ENCODE assay signal across 17 cellular contexts in genomic region chr5:74392698-74393431, GRCh38.
A peak's percentile ranks its signal among the peaks of the same experiment; 100 is the strongest.
DNase-seq lines count a peak whose midpoint lies in the region; ATAC-seq and TF ChIP-seq lines count a peak whose summit lies in the region.
"Had no signal": no experiment of that assay in that cellular context is flagged by ENCODE, and none has a peak within 500 bp of the region (broad histone marks: within the 10 kb centered on the region; RNA-seq: fewer than 3 reads in every experiment).

No MANE protein-coding gene starts in this region.

- no peaks in the 10 kb centered on the region for H3K36me3 ChIP-seq in SJSA1
- no peaks in the 10 kb centered on the region for H3K36me3 ChIP-seq in aorta (ENCODE audit: control insufficient read depth in 1 of 2, insufficient read depth in 2 of 2, low read length in 1 of 2)
- H3K36me3 ChIP-seq: colonic mucosa, neutrophil, transverse colon had no signal

- POLR2A ChIA-PET in WTC11 (lab: Charles Lee) = no interaction called here

- H3K27ac ChIP-seq in SJSA1 (peak overlapping the region; percentile 62), epithelial cell of prostate (peak overlapping the region; percentile 27), aorta (ENCODE audit: low read depth in 1 of 2, low read length in 2 of 2) (no peak overlapping the region)
- H3K27ac ChIP-seq: colonic mucosa, neutrophil, transverse colon had no signal

- no peak overlapping the region for H3K4me3 ChIP-seq in SJSA1
- H3K4me3 ChIP-seq in aorta (ENCODE audit: low read length in 2 of 2) = no peak overlapping the region
- H3K4me3 ChIP-seq: colonic mucosa, transverse colon had no signal

- intact Hi-C loops in aorta (cut with DNase I) = no loop called here

- H3K9me3 ChIP-seq in SJSA1 (replicated peaks) = no peaks in the 10 kb centered on the region
- no peaks in the 10 kb centered on the region for H3K9me3 ChIP-seq in aorta (ENCODE audit: control insufficient read depth, low read length)
- H3K9me3 ChIP-seq: colonic mucosa, neutrophil, transverse colon had no signal

- no peaks in the 10 kb centered on the region for H3K9me3 Mint-ChIP-seq in progenitor cell of endocrine pancreas (ENCODE audit: low read depth)
- H3K9me3 Mint-ChIP-seq in WTC11 = no peaks in the 10 kb centered on the region
- H3K9me3 Mint-ChIP-seq: T-cell had no signal

- ATAC-seq in activated CD4-positive, CD25-positive, alpha-beta regulatory T cell treated with anti-CD3 and anti-CD28 coated beads, Interleukin-2, amount 50 U/mL, for 24 hours = no peak
- ATAC-seq in aorta (ENCODE audit: low FRiP score) = no peak
- no peak for ATAC-seq in WTC11
- ATAC-seq: HCT116, left colon, T-cell had no signal

- peak overlapping the region; percentile 12 for H3K27ac Mint-ChIP-seq in progenitor cell of endocrine pancreas
- H3K27ac Mint-ChIP-seq in WTC11 = no peak overlapping the region
- H3K27ac Mint-ChIP-seq: T-cell had no signal

- H3K4me3 Mint-ChIP-seq in progenitor cell of endocrine pancreas (ENCODE audit: low read depth) = no peak overlapping the region
- no peak overlapping the region for H3K4me3 Mint-ChIP-seq in WTC11
- H3K4me3 Mint-ChIP-seq: T-cell had no signal

- H3K36me3 Mint-ChIP-seq in progenitor cell of endocrine pancreas (ENCODE audit: insufficient read depth) (no peaks in the 10 kb centered on the region), WTC11 (no peaks in the 10 kb centered on the region)
- H3K36me3 Mint-ChIP-seq: T-cell had no signal

- H3K4me1 Mint-ChIP-seq in progenitor cell of endocrine pancreas (ENCODE audit: low read depth) = peaks cover 35% of the 10 kb centered on the region
- H3K4me1 Mint-ChIP-seq in WTC11 = peaks cover 32% of the 10 kb centered on the region
- H3K4me1 Mint-ChIP-seq: T-cell had no signal

- 67 to 71% methylated on average over 3 of the region's 3 CpGs for WGBS in aorta, 2 donors

- DNase-seq in HCEC 1CT = peak; percentile 30
- DNase-seq in SJSA1 (ENCODE audit: low read depth in 1 of 2, low spot score in 2 of 2) = peak in 1 of 2 experiments; percentile 83
- DNase-seq in epithelial cell of prostate (ENCODE audit: low read depth, low spot score) = peak; percentile 69
- no peak for DNase-seq in progenitor cell of endocrine pancreas (ENCODE audit: low spot score, unreplicated experiment)
- DNase-seq in aorta = no peak
- DNase-seq in GOT3 (lab: John Stamatoyannopoulos, UW) = no peak
- DNase-seq in WTC11 (ENCODE audit: low spot score) = no peak
- DNase-seq: activated CD4-positive, alpha-beta T cell treated with anti-CD3 and anti-CD28 coated beads, Interleukin-2, amount 50 U/mL, for 4 hours; colonic mucosa; left colon; NCI-H187; NK-92 treated with Interleukin-12 subunit alpha and Interleukin-12 subunit beta, amount 100 ng/mL, for 24 hours; T-cell; transverse colon had no signal

- no peaks in the 10 kb centered on the region for H3K27me3 Mint-ChIP-seq in progenitor cell of endocrine pancreas
- H3K27me3 Mint-ChIP-seq in WTC11 (ENCODE audit: low read depth) = peaks cover 49% of the 10 kb centered on the region
- H3K27me3 Mint-ChIP-seq: T-cell had no signal

- H3K27me3 ChIP-seq in SJSA1 (replicated peaks) (no peaks in the 10 kb centered on the region), aorta (ENCODE audit: control insufficient read depth in 1 of 2, insufficient read depth in 2 of 2, low read length in 1 of 2) (no peaks in the 10 kb centered on the region)
- H3K27me3 ChIP-seq: colonic mucosa, neutrophil, transverse colon had no signal

- CTCF ChIA-PET in WTC11 (lab: Charles Lee) = no interaction called here

- H3K4me1 ChIP-seq in SJSA1 (replicated peaks) (peaks cover 31% of the 10 kb centered on the region), aorta (ENCODE audit: control insufficient read depth in 1 of 2, insufficient read depth in 2 of 2, low read length in 2 of 2) (no peaks in the 10 kb centered on the region)
- H3K4me1 ChIP-seq: colonic mucosa, transverse colon had no signal

- TF ChIP-seq CTCF in progenitor cell of endocrine pancreas (IDR thresholded peaks at IDR 0.05; ENCODE audit: unreplicated experiment) (no peak), WTC11 (IDR thresholded peaks at IDR 0.05) (no peak)

TF ChIP-seq in WTC11, 78 proteins besides CTCF, POLR2A, EP300 and RAD21:
- TF ChIP-seq KAT7 (CRISPR knock-in tag; IDR thresholded peaks at IDR 0.05; ENCODE audit: borderline replicate concordance) (no peak), PREB (CRISPR knock-in tag; IDR thresholded peaks at IDR 0.05; ENCODE audit: borderline replicate concordance) (no peak), CREM (CRISPR knock-in tag; IDR thresholded peaks at IDR 0.05) (no peak), ZNF532 (CRISPR knock-in tag; IDR thresholded peaks at IDR 0.05; ENCODE audit: borderline replicate concordance) (no peak), HMGA2 (CRISPR knock-in tag; IDR thresholded peaks at IDR 0.05) (no peak), TEAD1 (CRISPR knock-in tag; IDR thresholded peaks at IDR 0.05) (no peak), ZNF396 (CRISPR knock-in tag; IDR thresholded peaks at IDR 0.05; ENCODE audit: borderline replicate concordance) (no peak), MYBL2 (CRISPR knock-in tag; IDR thresholded peaks at IDR 0.05) (no peak), SP1 (CRISPR knock-in tag; conservative IDR thresholded peaks at IDR 0.05) (no peak), ZNF512 (CRISPR knock-in tag; IDR thresholded peaks at IDR 0.05; ENCODE audit: borderline replicate concordance) (no peak)

Comparison
In these comparisons a context has a peak if more than half of its experiments do, and no peak if none do; other contexts are left out.
1. DNase-seq: peak in HCEC 1CT (single experiment) and epithelial cell of prostate (single experiment); none in progenitor cell of endocrine pancreas (single experiment), aorta (0 of 2), GOT3 (single experiment) and WTC11 (single experiment).
2. H3K27ac ChIP-seq: peak in SJSA1 (single experiment) and epithelial cell of prostate (single experiment); none in aorta (0 of 2).